Comparison of ENCODE assay signal across 1 cellular context in the genomic region with DNA sequence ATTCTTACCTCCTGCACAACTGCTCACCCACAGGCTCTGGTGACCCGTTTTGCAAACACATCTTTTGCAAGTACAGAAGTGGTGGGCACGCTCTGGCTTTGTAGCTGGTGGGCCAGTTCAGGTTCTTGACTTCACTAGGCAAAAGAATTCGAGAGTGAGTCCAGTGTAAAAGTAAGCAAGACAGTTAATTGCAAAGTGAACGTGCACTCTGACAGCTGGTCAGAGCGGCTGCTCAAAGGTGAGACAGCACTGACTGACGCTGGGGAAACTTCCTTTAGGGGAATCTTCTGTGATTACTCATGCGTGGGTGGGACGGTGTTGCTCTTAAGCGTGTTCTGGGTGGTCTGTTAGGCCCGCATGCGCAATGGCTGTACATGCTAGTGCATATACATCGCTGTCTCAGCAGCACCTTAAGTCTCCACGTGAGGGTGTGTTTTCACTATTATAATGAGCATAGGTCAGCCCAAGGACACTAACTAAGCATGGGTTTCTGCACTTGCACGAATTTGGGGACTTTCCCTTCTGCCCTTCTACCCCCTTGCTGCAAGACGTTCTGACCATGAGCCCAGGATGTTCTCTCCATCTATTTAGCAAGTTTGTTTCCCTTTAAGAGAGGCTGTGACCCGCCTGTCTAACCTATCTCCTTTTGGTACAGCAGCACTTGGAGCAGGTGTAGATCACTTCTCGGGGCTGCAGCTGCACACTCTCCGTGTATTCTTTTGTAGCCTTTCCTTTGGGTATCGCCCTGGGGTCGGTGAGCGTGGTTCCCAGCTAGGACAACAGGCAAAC.
TF ChIP-seq lines count a peak whose summit lies in the region.

No MANE protein-coding gene starts in this region.

TF ChIP-seq in A549, 52 proteins besides CTCF, POLR2A, EP300 and RAD21 (continued from another document):
- TF ChIP-seq, protein P1, sequence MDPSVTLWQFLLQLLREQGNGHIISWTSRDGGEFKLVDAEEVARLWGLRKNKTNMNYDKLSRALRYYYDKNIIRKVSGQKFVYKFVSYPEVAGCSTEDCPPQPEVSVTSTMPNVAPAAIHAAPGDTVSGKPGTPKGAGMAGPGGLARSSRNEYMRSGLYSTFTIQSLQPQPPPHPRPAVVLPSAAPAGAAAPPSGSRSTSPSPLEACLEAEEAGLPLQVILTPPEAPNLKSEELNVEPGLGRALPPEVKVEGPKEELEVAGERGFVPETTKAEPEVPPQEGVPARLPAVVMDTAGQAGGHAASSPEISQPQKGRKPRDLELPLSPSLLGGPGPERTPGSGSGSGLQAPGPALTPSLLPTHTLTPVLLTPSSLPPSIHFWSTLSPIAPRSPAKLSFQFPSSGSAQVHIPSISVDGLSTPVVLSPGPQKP (IDR thresholded peaks at IDR 0.05; ENCODE audit: low read depth, low read length): no peak
